ENCODE assay signal across 19 cellular contexts in genomic region chr4:141058739-141059507, GRCh38.
DNase-seq lines count a peak whose midpoint lies in the region; ATAC-seq and TF ChIP-seq lines count a peak whose summit lies in the region.
"Had no signal": no experiment of that assay in that cellular context is flagged by ENCODE, and none has a peak within 500 bp of the region (broad histone marks: within the 10 kb centered on the region; RNA-seq: fewer than 3 reads in every experiment).

No MANE protein-coding gene starts in this region.

- H3K4me3 ChIP-seq in osteoblast (ENCODE audit: insufficient read depth, low read length) = peak overlapping the region; percentile 16
- H3K4me3 ChIP-seq: MG63 had no signal

- no peaks in the 10 kb centered on the region for H3K36me3 ChIP-seq in osteoblast (ENCODE audit: insufficient read depth, low read length)
- H3K36me3 ChIP-seq: MG63 had no signal

- no peaks in the 10 kb centered on the region for H3K9me3 ChIP-seq in osteoblast (ENCODE audit: low read depth, low read length)
- H3K9me3 ChIP-seq: MG63 had no signal

- ATAC-seq in HG03135 (IDR thresholded peaks at IDR 0.05; ENCODE audit: unreplicated experiment) (no peak), GM19452 (IDR thresholded peaks at IDR 0.05; ENCODE audit: unreplicated experiment) (no peak)
- ATAC-seq: esophagus mucosa had no signal

- TF ChIP-seq CTCF in chondrocyte (IDR thresholded peaks at IDR 0.05) (no peak), osteoblast (IDR thresholded peaks at IDR 0.05; ENCODE audit: extremely low read depth, low read depth, low read length) (no peak)

- H3K27me3 ChIP-seq in osteoblast (ENCODE audit: insufficient read depth, low read length) = no peaks in the 10 kb centered on the region
- H3K27me3 ChIP-seq: MG63 had no signal

- no peaks in the 10 kb centered on the region for H3K27me3 Mint-ChIP-seq in chondrocyte (ENCODE audit: low read depth)

- H3K79me2 ChIP-seq in osteoblast (ENCODE audit: insufficient read depth, low read length) = peaks cover 6% of the 10 kb centered on the region

- peak overlapping the region; percentile 45 for H2AFZ ChIP-seq in osteoblast (ENCODE audit: low read length)

- H4K20me1 ChIP-seq in osteoblast (ENCODE audit: insufficient read depth, low read length) = no peaks in the 10 kb centered on the region

- peaks cover 8% of the 10 kb centered on the region for H3K4me1 Mint-ChIP-seq in chondrocyte (ENCODE audit: low read depth)
- H3K4me1 Mint-ChIP-seq: CD14-positive monocyte, nephron had no signal

- DNase-seq in AG20443 (ENCODE audit: low spot score) (peak; percentile 21), LHCN-M2 (ENCODE audit: low read depth) (peak; percentile 45), chondrocyte (ENCODE audit: low spot score) (no peak), osteoblast (ENCODE audit: insufficient read length, low spot score, missing footprints) (no peak), mucosa of gallbladder (ENCODE audit: low spot score) (no peak)
- DNase-seq: activated CD4-positive, CD25-positive, alpha-beta regulatory T cell; anterior cingulate cortex; DMS79; MG63; NCI-H2081; retina; substantia nigra had no signal

- H3K36me3 Mint-ChIP-seq in chondrocyte (ENCODE audit: low read depth) = no peaks in the 10 kb centered on the region
- H3K36me3 Mint-ChIP-seq: CD14-positive monocyte had no signal

- peak overlapping the region; percentile 60 for H3K27ac Mint-ChIP-seq in chondrocyte (ENCODE audit: unreplicated experiment)
- H3K27ac Mint-ChIP-seq: activated T-helper 2 cell treated with anti-CD3 and anti-CD28 coated beads, Interferon-gamma antibody, Interleukin-2, Interleukin-4, amounts not matched to agents 10 μg/mL and 5 μg/mL and 100 μg/mL, durations not matched to agents 14 hours and 24 hours and 36 hours; CD14-positive monocyte; nephron had no signal

- peaks cover 16% of the 10 kb centered on the region for H3K4me1 ChIP-seq in osteoblast (ENCODE audit: insufficient read depth, low read length)

- H3K4me3 Mint-ChIP-seq in chondrocyte (ENCODE audit: unreplicated experiment) = no peak overlapping the region
- H3K4me3 Mint-ChIP-seq: CD14-positive monocyte, nephron had no signal

- H3K9me3 Mint-ChIP-seq in chondrocyte (ENCODE audit: low read depth) = no peaks in the 10 kb centered on the region
- H3K9me3 Mint-ChIP-seq: activated T-helper 2 cell treated with anti-CD3 and anti-CD28 coated beads, Interferon-gamma antibody, Interleukin-2, Interleukin-4, amounts not matched to agents 10 μg/mL and 5 μg/mL and 100 μg/mL, durations not matched to agents 14 hours and 24 hours and 36 hours; nephron had no signal

- peak overlapping the region; percentile 55 for H3K4me2 ChIP-seq in osteoblast (ENCODE audit: insufficient read depth, low read length)

- H3K27ac ChIP-seq in osteoblast (ENCODE audit: low read depth, low read length) = peak overlapping the region; percentile 86
- H3K27ac ChIP-seq: RWPE1 had no signal

Comparison
In these comparisons a context has a peak if more than half of its experiments do, and no peak if none do; other contexts are left out.
1. DNase-seq: peak in AG20443 (single experiment) and LHCN-M2 (single experiment); none in chondrocyte (single experiment), osteoblast (single experiment) and mucosa of gallbladder (single experiment).